26 cellular contexts compared by ENCODE assay signal in the genomic region with DNA sequence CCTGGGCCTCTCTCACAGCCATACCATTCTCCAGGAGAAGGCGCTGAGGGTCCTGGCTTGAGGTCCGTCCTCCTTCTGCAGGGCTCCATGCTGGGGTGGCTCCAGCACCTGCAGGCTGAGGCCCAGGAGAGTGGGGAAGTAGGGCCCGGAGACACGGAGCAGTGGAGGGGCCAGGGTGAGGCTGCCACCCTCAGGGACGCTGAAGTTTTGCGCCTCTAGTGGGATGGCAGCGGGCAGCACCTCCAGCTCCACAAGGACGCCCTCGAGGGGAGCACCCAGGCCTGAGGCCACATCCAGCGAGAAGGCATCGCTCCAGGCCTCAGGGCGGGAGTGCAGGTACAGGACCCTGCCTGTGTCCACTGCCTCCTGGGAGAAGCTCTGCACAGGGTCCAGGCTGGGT. TPM values are rescaled to one million over a fixed set of nuclear protein-coding genes. Genes with fewer than 3 reads are reported as not detected.
DNase-seq lines count a peak whose midpoint lies in the region; ATAC-seq and TF ChIP-seq lines count a peak whose summit lies in the region.
"Had no signal": no experiment of that assay in that cellular context is flagged by ENCODE, and none has a peak within 500 bp of the region (broad histone marks: within the 10 kb centered on the region; RNA-seq: fewer than 3 reads in every experiment).

No MANE protein-coding gene starts in this region.

- H3K4me1 Mint-ChIP-seq in activated T-helper 17 cell treated with anti-CD3 and anti-CD28 coated beads, Interleukin-2, amount 50 U/mL, for 72 hours, result no peaks in the 10 kb centered on the region
- H3K4me1 Mint-ChIP-seq: CD8-positive, alpha-beta memory T cell; T-cell had no signal

- no peak overlapping the region for H3K9ac ChIP-seq in OCI-LY1 (ENCODE audit: low read length)

- H3F3A ChIP-seq in OCI-LY1 (ENCODE audit: insufficient read depth, low read length), result no peaks in the 10 kb centered on the region

- H2AFZ ChIP-seq in OCI-LY1 (ENCODE audit: low read length) (no peak overlapping the region), osteoblast (ENCODE audit: low read length) (no peak overlapping the region)

- H3K4me1 ChIP-seq in OCI-LY1 (ENCODE audit: insufficient read depth, low read length, severe bottlenecking) (no peaks in the 10 kb centered on the region), osteoblast (ENCODE audit: insufficient read depth, low read length) (no peaks in the 10 kb centered on the region)
- H3K4me1 ChIP-seq: SJCRH30 had no signal

- H3K9me3 ChIP-seq in OCI-LY1 (ENCODE audit: low read length) (no peaks in the 10 kb centered on the region), osteoblast (ENCODE audit: low read depth, low read length) (no peaks in the 10 kb centered on the region)
- H3K9me3 ChIP-seq: MG63, SJCRH30 had no signal

- ATAC-seq in activated T-helper 17 cell treated with anti-CD3 and anti-CD28 coated beads, Interleukin-2, amount 50 U/mL, for 72 hours (replicated peaks), result no peak
- ATAC-seq: Panc1, T-cell had no signal

- H3K36me3 Mint-ChIP-seq in activated T-helper 17 cell treated with anti-CD3 and anti-CD28 coated beads, Interleukin-2, amount 50 U/mL, for 72 hours (ENCODE audit: low read depth), result no peaks in the 10 kb centered on the region
- H3K36me3 Mint-ChIP-seq: CD8-positive, alpha-beta memory T cell; T-cell had no signal

- H3K27me3 ChIP-seq in OCI-LY1 (ENCODE audit: insufficient read depth, low read length) (no peaks in the 10 kb centered on the region), osteoblast (ENCODE audit: insufficient read depth, low read length) (no peaks in the 10 kb centered on the region)
- H3K27me3 ChIP-seq: MG63, SJCRH30 had no signal

- DNase-seq in DMS53 (lab: John Stamatoyannopoulos, UW), result peak; percentile 22
- no peak for DNase-seq in DMS53 treated with DMSO at 0.1 percent for 48 hours (lab: John Stamatoyannopoulos, UW; ENCODE audit: unreplicated experiment)
- peak; percentile 65 for DNase-seq in osteoblast (ENCODE audit: insufficient read length, low spot score, missing footprints)
- no peak for DNase-seq in hippocampal formation (lab: John Stamatoyannopoulos, UW)
- DNase-seq: Calu3; CD8-positive, alpha-beta memory T cell; DMS153; EL; H7; MG63; NCI-H1048; NCI-H1417 treated with DMSO at 0.1 percent for 48 hours; NCI-H187; NCI-H2107; NCI-H2227 treated with DMSO at 0.1 percent for 48 hours; NCI-H510A treated with DMSO at 0.1 percent for 48 hours; NCI-H774; NK-92 treated with Interleukin-12 subunit alpha and Interleukin-12 subunit beta, amount 100 ng/mL, for 24 hours; SJCRH30; T-cell had no signal

- H3K4me3 ChIP-seq in OCI-LY1 (ENCODE audit: low read depth, low read length, poor library complexity, severe bottlenecking), result no peak overlapping the region
- no peak overlapping the region for H3K4me3 ChIP-seq in osteoblast (ENCODE audit: insufficient read depth, low read length)
- H3K4me3 ChIP-seq: K562, MG63, SJCRH30 had no signal

- H3K36me3 ChIP-seq in OCI-LY1 (ENCODE audit: insufficient read depth, low read length) (no peaks in the 10 kb centered on the region), osteoblast (ENCODE audit: insufficient read depth, low read length) (peaks cover 3% of the 10 kb centered on the region)

- H4K20me1 ChIP-seq in OCI-LY1 (ENCODE audit: insufficient read depth, low read length), result no peaks in the 10 kb centered on the region
- H4K20me1 ChIP-seq in osteoblast (ENCODE audit: insufficient read depth, low read length), result peaks cover 2% of the 10 kb centered on the region

- H3K27ac Mint-ChIP-seq in activated T-helper 17 cell treated with anti-CD3 and anti-CD28 coated beads, Interleukin-2, amount 50 U/mL, for 72 hours, result no peak overlapping the region
- H3K27ac Mint-ChIP-seq: CD8-positive, alpha-beta memory T cell; T-cell had no signal

- no peaks in the 10 kb centered on the region for H3K9me2 ChIP-seq in OCI-LY1 (ENCODE audit: low read depth, low read length)

- H3K27ac ChIP-seq in OCI-LY1 (ENCODE audit: low read depth, low read length, poor library complexity, severe bottlenecking), result no peak overlapping the region
- no peak overlapping the region for H3K27ac ChIP-seq in osteoblast (ENCODE audit: low read depth, low read length)
- H3K27ac ChIP-seq: 22Rv1, C4-2B, SJCRH30 had no signal

- H3K4me2 ChIP-seq in OCI-LY1 (ENCODE audit: low read length), result no peak overlapping the region
- no peak overlapping the region for H3K4me2 ChIP-seq in osteoblast (ENCODE audit: insufficient read depth, low read length)

- H3K27me3 Mint-ChIP-seq in activated T-helper 17 cell treated with anti-CD3 and anti-CD28 coated beads, Interleukin-2, amount 50 U/mL, for 72 hours, result no peaks in the 10 kb centered on the region
- H3K27me3 Mint-ChIP-seq: T-cell had no signal

- no peak overlapping the region for H3K4me3 Mint-ChIP-seq in activated T-helper 17 cell treated with anti-CD3 and anti-CD28 coated beads, Interleukin-2, amount 50 U/mL, for 72 hours
- H3K4me3 Mint-ChIP-seq: CD8-positive, alpha-beta memory T cell; T-cell had no signal

- no peaks in the 10 kb centered on the region for H3K9me3 Mint-ChIP-seq in activated T-helper 17 cell treated with anti-CD3 and anti-CD28 coated beads, Interleukin-2, amount 50 U/mL, for 72 hours
- H3K9me3 Mint-ChIP-seq: CD8-positive, alpha-beta memory T cell; T-cell had no signal

- TF ChIP-seq CTCF in OCI-LY1 (IDR thresholded peaks at IDR 0.05; ENCODE audit: low read length) (0 out of 2 replicates have a peak, but pooled peaks have one; percentile 13), osteoblast (IDR thresholded peaks at IDR 0.05; ENCODE audit: extremely low read depth, low read depth, low read length) (no peak)

- H3K79me2 ChIP-seq in OCI-LY1 (ENCODE audit: insufficient read depth, low read length) (no peaks in the 10 kb centered on the region), osteoblast (ENCODE audit: insufficient read depth, low read length) (peaks cover 3% of the 10 kb centered on the region)

RNA-seq across cellular contexts. Expression of a gene that starts 27.5 kb away (rescaled TPM):
- total RNA-seq in osteoblast, result 11.5 and 20.3 TPM in 2 replicates
- total RNA-seq in activated T-helper 17 cell treated with anti-CD3 and anti-CD28 coated beads, Interleukin-2, amount 50 U/mL, for 72 hours, result under 1 TPM in 1 of 2 donors, not detected in 1; 0.02 TPM
- total RNA-seq: Calu3; CD8-positive, alpha-beta memory T cell had no signal

RNA-seq across cellular contexts. Expression of a gene that starts 37.5 kb away (rescaled TPM):
- total RNA-seq in osteoblast, result 38.0 and 39.8 TPM in 2 replicates
- total RNA-seq in activated T-helper 17 cell treated with anti-CD3 and anti-CD28 coated beads, Interleukin-2, amount 50 U/mL, for 72 hours, result 10 to 100 TPM in 1 of 2 donors, 1 to 10 TPM in 1; 2.6 to 12.1 TPM

RNA-seq across cellular contexts. Expression of a gene that starts 45.2 kb away (rescaled TPM):
- total RNA-seq in osteoblast, result 46.6 and 64.4 TPM in 2 replicates
- total RNA-seq in activated T-helper 17 cell treated with anti-CD3 and anti-CD28 coated beads, Interleukin-2, amount 50 U/mL, for 72 hours, result 100 to 1,000 TPM in 1 of 2 donors, 10 to 100 TPM in 1; 98.3 to 113 TPM

RNA-seq across cellular contexts. Expression of a gene that starts 59.7 kb away (rescaled TPM):
- total RNA-seq in osteoblast, result 30.4 and 30.9 TPM in 2 replicates
- total RNA-seq in activated T-helper 17 cell treated with anti-CD3 and anti-CD28 coated beads, Interleukin-2, amount 50 U/mL, for 72 hours, result 10 to 100 TPM; 26.0 to 34.8 TPM

Comparison
In these comparisons a context has a peak if more than half of its experiments do, and no peak if none do; other contexts are left out.
1. DNase-seq: peak in DMS53 (single experiment) and osteoblast (single experiment); none in DMS53 treated with DMSO at 0.1 percent for 48 hours (single experiment) and hippocampal formation (0 of 2).
2. RNA of a gene that starts 27.5 kb away (total RNA-seq): 11.5 to 20.3 TPM in osteoblast; 0.02 TPM in activated T-helper 17 cell treated with anti-CD3 and anti-CD28 coated beads, Interleukin-2, amount 50 U/mL, for 72 hours; every median in the first group is over 10 times any median in the second.